ENCODE assay signal across 16 cellular contexts in the genomic region with DNA sequence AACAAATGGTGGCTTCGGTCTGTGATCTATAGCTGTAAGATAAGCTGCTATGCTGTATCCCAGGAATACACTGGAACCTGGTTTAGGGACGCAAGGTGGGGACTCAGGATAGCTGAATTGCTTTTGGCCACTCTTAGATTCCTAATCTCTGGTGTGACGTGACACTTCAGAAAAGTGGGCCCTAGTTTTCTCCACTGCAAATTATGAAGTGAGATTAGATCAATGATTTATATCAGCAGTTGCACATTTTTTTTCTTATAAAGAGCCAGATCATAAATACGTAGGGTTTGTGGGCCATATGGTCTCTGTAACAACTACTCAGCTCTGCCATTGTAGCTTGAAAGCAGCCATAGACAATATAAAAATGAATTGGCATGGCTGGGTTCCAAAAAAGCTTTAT.
A peak's percentile ranks its signal among the peaks of the same experiment; 100 is the strongest.
DNase-seq lines count a peak whose midpoint lies in the region; ATAC-seq and TF ChIP-seq lines count a peak whose summit lies in the region.
"Had no signal": no experiment of that assay in that cellular context is flagged by ENCODE, and none has a peak within 500 bp of the region (broad histone marks: within the 10 kb centered on the region; RNA-seq: fewer than 3 reads in every experiment).

No MANE protein-coding gene starts in this region.

- ATAC-seq in SK-N-SH treated with all-trans-retinoic acid at 6 μM for 48 hours (no peak), GM19328 (IDR thresholded peaks at IDR 0.05; ENCODE audit: unreplicated experiment) (no peak)
- ATAC-seq: GM12878 had no signal

- DNase-seq in NCI-H1694 treated with DMSO at 0.1 percent for 48 hours (lab: John Stamatoyannopoulos, UW) (peak; percentile 97), NCI-H446 treated with DMSO at 0.1 percent for 48 hours (lab: John Stamatoyannopoulos, UW) (peak; percentile 79), GM19240 (ENCODE audit: insufficient read length, low spot score) (no peak)
- no peak for DNase-seq in activated CD8-positive, alpha-beta memory T cell treated with anti-CD3 and anti-CD28 coated beads, Interleukin-2, amount 50 U/mL, for 48 hours
- DNase-seq: C1 segment of cervical spinal cord; Calu3; CD4-positive, alpha-beta memory T cell; COR-L47; DMS79; EL; GDM1; GOT3; HFFc6 had no signal

TF ChIP-seq in SK-N-SH treated with all-trans-retinoic acid at 6 μM for 48 hours, 23 proteins besides CTCF, POLR2A, EP300 and RAD21:
- TF ChIP-seq TCF4 (CRISPR knock-in tag; IDR thresholded peaks at IDR 0.05; ENCODE audit: borderline replicate concordance), result peak; percentile 54
- TF ChIP-seq PPARA (CRISPR knock-in tag; IDR thresholded peaks at IDR 0.05; ENCODE audit: borderline replicate concordance), result no peak
- TF ChIP-seq GLIS3 (CRISPR knock-in tag; IDR thresholded peaks at IDR 0.05), result no peak
- TF ChIP-seq, protein P1, sequence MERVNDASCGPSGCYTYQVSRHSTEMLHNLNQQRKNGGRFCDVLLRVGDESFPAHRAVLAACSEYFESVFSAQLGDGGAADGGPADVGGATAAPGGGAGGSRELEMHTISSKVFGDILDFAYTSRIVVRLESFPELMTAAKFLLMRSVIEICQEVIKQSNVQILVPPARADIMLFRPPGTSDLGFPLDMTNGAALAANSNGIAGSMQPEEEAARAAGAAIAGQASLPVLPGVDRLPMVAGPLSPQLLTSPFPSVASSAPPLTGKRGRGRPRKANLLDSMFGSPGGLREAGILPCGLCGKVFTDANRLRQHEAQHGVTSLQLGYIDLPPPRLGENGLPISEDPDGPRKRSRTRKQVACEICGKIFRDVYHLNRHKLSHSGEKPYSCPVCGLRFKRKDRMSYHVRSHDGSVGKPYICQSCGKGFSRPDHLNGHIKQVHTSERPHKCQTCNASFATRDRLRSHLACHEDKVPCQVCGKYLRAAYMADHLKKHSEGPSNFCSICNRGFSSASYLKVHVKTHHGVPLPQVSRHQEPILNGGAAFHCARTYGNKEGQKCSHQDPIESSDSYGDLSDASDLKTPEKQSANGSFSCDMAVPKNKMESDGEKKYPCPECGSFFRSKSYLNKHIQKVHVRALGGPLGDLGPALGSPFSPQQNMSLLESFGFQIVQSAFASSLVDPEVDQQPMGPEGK (CRISPR knock-in tag; IDR thresholded peaks at IDR 0.05; ENCODE audit: borderline replicate concordance), result no peak
- TF ChIP-seq ESRRG (CRISPR knock-in tag; IDR thresholded peaks at IDR 0.05), result no peak
- TF ChIP-seq, protein P2, sequence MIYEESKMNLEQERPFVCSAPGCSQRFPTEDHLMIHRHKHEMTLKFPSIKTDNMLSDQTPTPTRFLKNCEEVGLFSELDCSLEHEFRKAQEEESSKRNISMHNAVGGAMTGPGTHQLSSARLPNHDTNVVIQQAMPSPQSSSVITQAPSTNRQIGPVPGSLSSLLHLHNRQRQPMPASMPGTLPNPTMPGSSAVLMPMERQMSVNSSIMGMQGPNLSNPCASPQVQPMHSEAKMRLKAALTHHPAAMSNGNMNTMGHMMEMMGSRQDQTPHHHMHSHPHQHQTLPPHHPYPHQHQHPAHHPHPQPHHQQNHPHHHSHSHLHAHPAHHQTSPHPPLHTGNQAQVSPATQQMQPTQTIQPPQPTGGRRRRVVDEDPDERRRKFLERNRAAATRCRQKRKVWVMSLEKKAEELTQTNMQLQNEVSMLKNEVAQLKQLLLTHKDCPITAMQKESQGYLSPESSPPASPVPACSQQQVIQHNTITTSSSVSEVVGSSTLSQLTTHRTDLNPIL (CRISPR knock-in tag; IDR thresholded peaks at IDR 0.05; ENCODE audit: low read depth), result no peak
TF ChIP-seq in SK-N-SH treated with all-trans-retinoic acid at 6 μM for 48 hours: peak in this region for 1.

Comparison
In these comparisons a context has a peak if more than half of its experiments do, and no peak if none do; other contexts are left out.
1. DNase-seq: peak in NCI-H1694 treated with DMSO at 0.1 percent for 48 hours (single experiment) and NCI-H446 treated with DMSO at 0.1 percent for 48 hours (single experiment); none in GM19240 (single experiment) and activated CD8-positive, alpha-beta memory T cell treated with anti-CD3 and anti-CD28 coated beads, Interleukin-2, amount 50 U/mL, for 48 hours (single experiment).